10 cellular contexts compared by ENCODE assay signal in genomic region chr3:172449468-172450149, GRCh38. TPM values are rescaled to one million over a fixed set of nuclear protein-coding genes. Genes with fewer than 3 reads are reported as not detected.
DNase-seq lines count a peak whose midpoint lies in the region; ATAC-seq and TF ChIP-seq lines count a peak whose summit lies in the region.
"Had no signal": no experiment of that assay in that cellular context is flagged by ENCODE, and none has a peak within 500 bp of the region (broad histone marks: within the 10 kb centered on the region; RNA-seq: fewer than 3 reads in every experiment).

No MANE protein-coding gene starts in this region.

- DNase-seq in Right ventricle myocardium inferior (ENCODE audit: missing footprints) = no peak
- no peak for DNase-seq in left ventricle myocardium inferior
- DNase-seq in adipocyte (ENCODE audit: low read depth) = peak; percentile 58
- peak; percentile 89 for DNase-seq in iPS-NIHi11 (ENCODE audit: low spot score)
- DNase-seq in type B pancreatic cell (ENCODE audit: extremely low spot score, unreplicated experiment) = peak; percentile 73
- DNase-seq in SIG-M5 (lab: John Stamatoyannopoulos, UW) = no peak
- no peak for DNase-seq in NCI-H1417 treated with DMSO at 0.1 percent for 48 hours (lab: John Stamatoyannopoulos, UW)
- DNase-seq: DMS79 treated with DMSO at 0.1 percent for 48 hours, small intestine had no signal

- peak; percentile 26 for ATAC-seq in Right ventricle myocardium inferior
- no peak for ATAC-seq in HG03469 (IDR thresholded peaks at IDR 0.05; ENCODE audit: unreplicated experiment)

- no peak overlapping the region for H3K27ac ChIP-seq in left ventricle myocardium inferior (replicated peaks)

- H3K27me3 ChIP-seq in left ventricle myocardium inferior (ENCODE audit: low read depth) (peaks cover 98% of the 10 kb centered on the region), adipocyte (replicated peaks; ENCODE audit: control insufficient read depth, insufficient read depth, low read length) (peaks cover 49% of the 10 kb centered on the region)

- H3K27ac Mint-ChIP-seq in type B pancreatic cell = no peak overlapping the region

- peaks cover 87% of the 10 kb centered on the region for H3K27me3 Mint-ChIP-seq in type B pancreatic cell

- no peaks in the 10 kb centered on the region for H3K4me1 Mint-ChIP-seq in type B pancreatic cell (ENCODE audit: unreplicated experiment)

- H3K36me3 Mint-ChIP-seq in type B pancreatic cell = no peaks in the 10 kb centered on the region

- H3K4me1 ChIP-seq in left ventricle myocardium inferior (peaks cover 23% of the 10 kb centered on the region), adipocyte (ENCODE audit: control insufficient read depth, insufficient read depth, low read length) (no peaks in the 10 kb centered on the region)

- H3K4me3 ChIP-seq in left ventricle myocardium inferior = no peak overlapping the region
- no peak overlapping the region for H3K4me3 ChIP-seq in adipocyte (ENCODE audit: low read length)

- peaks cover 15% of the 10 kb centered on the region for H3K9me3 Mint-ChIP-seq in type B pancreatic cell

- intact Hi-C loops in Right ventricle myocardium inferior (cut with DNase I) (no loop called here), left ventricle myocardium inferior (cut with micrococcal nuclease) (no loop called here)

- peak overlapping the region; percentile 14 for H3K4me3 Mint-ChIP-seq in type B pancreatic cell

- H3K36me3 ChIP-seq in left ventricle myocardium inferior (no peaks in the 10 kb centered on the region), adipocyte (ENCODE audit: control insufficient read depth, insufficient read depth, low read length, severe bottlenecking) (no peaks in the 10 kb centered on the region)

- no peak for TF ChIP-seq CTCF in left ventricle myocardium inferior (IDR thresholded peaks at IDR 0.05; ENCODE audit: borderline replicate concordance)
- TF ChIP-seq CTCF in type B pancreatic cell (conservative IDR thresholded peaks at IDR 0.05) = peak; percentile 24

- H3K9me3 ChIP-seq in left ventricle myocardium inferior (replicated peaks) = no peaks in the 10 kb centered on the region
- peaks cover 4% of the 10 kb centered on the region for H3K9me3 ChIP-seq in adipocyte (ENCODE audit: control insufficient read depth, low read length)

- no peak overlapping the region for H3K9ac ChIP-seq in adipocyte (ENCODE audit: low read length)

RNA-seq across cellular contexts. Expression of gene GHSR, which starts 1.4 kb away (rescaled TPM):
- total RNA-seq in Right ventricle myocardium inferior (not detected), left ventricle myocardium inferior (not detected), type B pancreatic cell (ENCODE audit: low replicate concordance) (not detected in 2 replicates)

Comparison
In these comparisons a context has a peak if more than half of its experiments do, and no peak if none do; other contexts are left out.
1. DNase-seq: peak in adipocyte (single experiment), iPS-NIHi11 (single experiment) and type B pancreatic cell (single experiment); none in Right ventricle myocardium inferior (single experiment), left ventricle myocardium inferior (single experiment), SIG-M5 (single experiment) and NCI-H1417 treated with DMSO at 0.1 percent for 48 hours (single experiment).